1 cellular context compared by ENCODE assay signal in the genomic region with DNA sequence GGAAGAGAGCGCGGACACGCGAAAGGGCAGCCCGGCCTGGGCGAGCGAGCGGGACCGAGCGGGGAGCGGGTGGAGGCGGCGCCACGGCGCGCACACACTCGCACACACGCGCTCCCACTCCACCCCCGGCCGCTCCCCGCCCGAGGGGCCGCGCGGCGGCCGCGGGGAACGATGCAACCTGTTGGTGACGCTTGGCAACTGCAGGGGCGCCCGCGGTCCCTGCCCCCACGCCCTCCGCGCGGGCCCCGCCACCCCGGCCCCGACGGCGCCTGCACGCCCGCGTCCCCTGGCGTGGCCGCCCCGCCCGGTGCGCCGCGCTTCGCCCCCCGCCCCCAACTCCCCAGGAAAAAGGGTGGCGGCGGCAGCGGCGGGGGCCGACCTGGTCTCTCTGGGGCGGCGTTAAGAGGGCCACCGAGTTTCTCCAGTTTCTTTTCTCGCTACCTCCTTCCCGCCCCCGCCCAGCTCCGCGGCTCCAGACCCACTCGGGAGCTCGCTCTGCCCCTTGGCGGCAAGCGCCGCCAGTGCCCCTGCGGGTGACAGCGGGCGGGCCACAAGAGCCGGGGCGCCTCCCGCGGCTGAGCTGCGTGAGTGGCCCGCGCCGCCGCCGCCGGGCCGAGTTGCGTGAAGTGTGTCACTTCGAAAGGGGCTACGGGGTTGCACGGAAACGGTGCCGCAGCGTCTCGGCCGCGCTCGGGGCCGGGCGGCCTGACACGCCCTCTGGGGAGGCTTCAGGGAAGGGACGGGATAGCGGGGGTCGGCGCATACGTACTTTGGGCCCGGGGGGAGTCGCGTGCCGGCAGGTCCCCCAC.
TF ChIP-seq lines count a peak whose summit lies in the region.

A gene (minus strand): TSS at position 80 of the 809 bp plus-strand sequence. CDS start 2,847 bp downstream, outside the sequence.

TF ChIP-seq in HEK293, 187 proteins besides CTCF, POLR2A, EP300 and RAD21 (continued from another document):
- TF ChIP-seq ZNF169 (tag by site-specific recombination; IDR thresholded peaks at IDR 0.05) (0 out of 2 replicates have a peak, but pooled peaks have one; percentile 21), ZBTB7A (tag by site-specific recombination; IDR thresholded peaks at IDR 0.05; ENCODE audit: low read depth) (peak; percentile 84; the same call in 1 of the 2 replicates), KLF8 (tag by site-specific recombination; IDR thresholded peaks at IDR 0.05) (peak; percentile 89), ZSCAN16 (tag by site-specific recombination; IDR thresholded peaks at IDR 0.05) (0 out of 2 replicates have a peak, but pooled peaks have one; percentile 24), ZNF366 (tag by site-specific recombination; conservative IDR thresholded peaks at IDR 0.05) (no peak), ZXDB (tag by site-specific recombination; IDR thresholded peaks at IDR 0.05) (peak; percentile 68; the same call in 1 of the 2 replicates), ZNF501 (tag by site-specific recombination; IDR thresholded peaks at IDR 0.05) (no peak), ZNF624 (tag by site-specific recombination; IDR thresholded peaks at IDR 0.05) (no peak), ZNF404 (tag by site-specific recombination; IDR thresholded peaks at IDR 0.05) (no peak), ZIC2 (tag by site-specific recombination; IDR thresholded peaks at IDR 0.05) (peak; percentile 74; the same call in 1 of the 2 replicates), YY1 (tag by site-specific recombination; IDR thresholded peaks at IDR 0.05) (peak; percentile 19; the same call in 1 of the 2 replicates), KLF9 (tag by site-specific recombination; IDR thresholded peaks at IDR 0.05; ENCODE audit: low read depth) (peak; percentile 87)
- TF ChIP-seq, protein P1, sequence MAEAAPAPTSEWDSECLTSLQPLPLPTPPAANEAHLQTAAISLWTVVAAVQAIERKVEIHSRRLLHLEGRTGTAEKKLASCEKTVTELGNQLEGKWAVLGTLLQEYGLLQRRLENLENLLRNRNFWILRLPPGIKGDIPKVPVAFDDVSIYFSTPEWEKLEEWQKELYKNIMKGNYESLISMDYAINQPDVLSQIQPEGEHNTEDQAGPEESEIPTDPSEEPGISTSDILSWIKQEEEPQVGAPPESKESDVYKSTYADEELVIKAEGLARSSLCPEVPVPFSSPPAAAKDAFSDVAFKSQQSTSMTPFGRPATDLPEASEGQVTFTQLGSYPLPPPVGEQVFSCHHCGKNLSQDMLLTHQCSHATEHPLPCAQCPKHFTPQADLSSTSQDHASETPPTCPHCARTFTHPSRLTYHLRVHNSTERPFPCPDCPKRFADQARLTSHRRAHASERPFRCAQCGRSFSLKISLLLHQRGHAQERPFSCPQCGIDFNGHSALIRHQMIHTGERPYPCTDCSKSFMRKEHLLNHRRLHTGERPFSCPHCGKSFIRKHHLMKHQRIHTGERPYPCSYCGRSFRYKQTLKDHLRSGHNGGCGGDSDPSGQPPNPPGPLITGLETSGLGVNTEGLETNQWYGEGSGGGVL (tag by site-specific recombination; IDR thresholded peaks at IDR 0.05), result peak; percentile 91
- TF ChIP-seq, protein P2, sequence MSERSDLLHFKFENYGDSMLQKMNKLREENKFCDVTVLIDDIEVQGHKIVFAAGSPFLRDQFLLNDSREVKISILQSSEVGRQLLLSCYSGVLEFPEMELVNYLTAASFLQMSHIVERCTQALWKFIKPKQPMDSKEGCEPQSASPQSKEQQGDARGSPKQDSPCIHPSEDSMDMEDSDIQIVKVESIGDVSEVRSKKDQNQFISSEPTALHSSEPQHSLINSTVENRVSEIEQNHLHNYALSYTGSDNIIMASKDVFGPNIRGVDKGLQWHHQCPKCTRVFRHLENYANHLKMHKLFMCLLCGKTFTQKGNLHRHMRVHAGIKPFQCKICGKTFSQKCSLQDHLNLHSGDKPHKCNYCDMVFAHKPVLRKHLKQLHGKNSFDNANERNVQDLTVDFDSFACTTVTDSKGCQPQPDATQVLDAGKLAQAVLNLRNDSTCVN (tag by site-specific recombination; optimal IDR thresholded peaks at IDR 0.05), result peak; percentile 58
- TF ChIP-seq, protein P3, sequence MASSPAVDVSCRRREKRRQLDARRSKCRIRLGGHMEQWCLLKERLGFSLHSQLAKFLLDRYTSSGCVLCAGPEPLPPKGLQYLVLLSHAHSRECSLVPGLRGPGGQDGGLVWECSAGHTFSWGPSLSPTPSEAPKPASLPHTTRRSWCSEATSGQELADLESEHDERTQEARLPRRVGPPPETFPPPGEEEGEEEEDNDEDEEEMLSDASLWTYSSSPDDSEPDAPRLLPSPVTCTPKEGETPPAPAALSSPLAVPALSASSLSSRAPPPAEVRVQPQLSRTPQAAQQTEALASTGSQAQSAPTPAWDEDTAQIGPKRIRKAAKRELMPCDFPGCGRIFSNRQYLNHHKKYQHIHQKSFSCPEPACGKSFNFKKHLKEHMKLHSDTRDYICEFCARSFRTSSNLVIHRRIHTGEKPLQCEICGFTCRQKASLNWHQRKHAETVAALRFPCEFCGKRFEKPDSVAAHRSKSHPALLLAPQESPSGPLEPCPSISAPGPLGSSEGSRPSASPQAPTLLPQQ (tag by site-specific recombination; IDR thresholded peaks at IDR 0.05), result peak; percentile 65
